8 cellular contexts compared by ENCODE assay signal in the genomic region with DNA sequence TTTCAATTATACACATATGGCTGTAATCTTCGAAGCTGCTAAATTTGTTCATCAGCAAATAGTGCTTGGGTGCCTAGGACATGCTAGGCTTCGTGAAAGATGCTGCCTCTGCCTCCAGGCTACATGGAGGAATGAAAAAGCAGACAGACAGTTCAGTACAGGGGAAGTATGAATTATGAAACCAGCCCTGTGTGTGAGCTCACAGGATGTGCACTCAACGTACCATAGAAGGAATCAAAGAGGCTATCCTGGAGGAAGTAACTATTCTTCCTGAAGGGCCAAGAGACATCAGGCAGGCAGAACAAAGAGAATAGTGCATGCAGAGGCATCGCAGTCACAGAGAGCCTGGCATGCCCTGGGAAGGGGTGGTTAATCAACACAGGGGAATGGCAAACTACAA.
DNase-seq lines count a peak whose midpoint lies in the region; ATAC-seq, FAIRE-seq and TF ChIP-seq lines count a peak whose summit lies in the region.

No MANE protein-coding gene starts in this region.

- no peak overlapping the region for H3K4me3 ChIP-seq in CD4-positive, CD25-positive, alpha-beta regulatory T cell (ENCODE audit: low read depth, low read length)
- no peak overlapping the region for H3K4me3 ChIP-seq in gastroesophageal sphincter

- TF ChIP-seq EP300 in gastroesophageal sphincter (IDR thresholded peaks at IDR 0.05): no peak

- H3K27ac Mint-ChIP-seq in CD4-positive, CD25-positive, alpha-beta regulatory T cell: peak overlapping the region; percentile 16 to 72 (median 42)

- H3K4me1 ChIP-seq in CD4-positive, CD25-positive, alpha-beta regulatory T cell (ENCODE audit: control insufficient read depth, insufficient read depth, low read length, poor library complexity, severe bottlenecking): peaks cover 17% of the 10 kb centered on the region
- H3K4me1 ChIP-seq in gastroesophageal sphincter: peaks cover 4 to 29% (median 6%) of the 10 kb centered on the region in 3 donors

- no peak for TF ChIP-seq POLR2A in gastroesophageal sphincter (IDR thresholded peaks at IDR 0.05)

- ATAC-seq in CD4-positive, CD25-positive, alpha-beta regulatory T cell (ENCODE audit: low read depth in 2 of 2): peak in 1 of 2 donors; percentile 50
- ATAC-seq in GM19463 (IDR thresholded peaks at IDR 0.05; ENCODE audit: unreplicated experiment) (peak; percentile 59), gastroesophageal sphincter (peak; percentile 48), HG03097 (IDR thresholded peaks at IDR 0.05; ENCODE audit: low FRiP score, unreplicated experiment) (no peak)

- no peak overlapping the region for H3K27ac ChIP-seq in CD4-positive, CD25-positive, alpha-beta regulatory T cell (ENCODE audit: insufficient read depth, low read length, poor library complexity, severe bottlenecking)
- peak overlapping the region; percentile 45 to 78 (median 56) for H3K27ac ChIP-seq in gastroesophageal sphincter

- no peaks in the 10 kb centered on the region for H3K27me3 ChIP-seq in CD4-positive, CD25-positive, alpha-beta regulatory T cell (ENCODE audit: control insufficient read depth, insufficient read depth, low read length)
- no peaks in the 10 kb centered on the region for H3K27me3 ChIP-seq in gastroesophageal sphincter

- H3K36me3 ChIP-seq in CD4-positive, CD25-positive, alpha-beta regulatory T cell (ENCODE audit: control insufficient read depth, insufficient read depth, low read length): no peaks in the 10 kb centered on the region
- H3K36me3 ChIP-seq in gastroesophageal sphincter: no peaks in the 10 kb centered on the region

- peak overlapping the region in 2 of 4 donors; percentile 5 to 30 for H3K4me3 Mint-ChIP-seq in CD4-positive, CD25-positive, alpha-beta regulatory T cell

- H3K36me3 Mint-ChIP-seq in CD4-positive, CD25-positive, alpha-beta regulatory T cell: peaks cover 18% of the 10 kb centered on the region

- no peak for TF ChIP-seq CTCF in gastroesophageal sphincter (IDR thresholded peaks at IDR 0.05)

- H3K4me1 Mint-ChIP-seq in CD4-positive, CD25-positive, alpha-beta regulatory T cell: peaks cover 41 to 60% (median 45%) of the 10 kb centered on the region in 4 donors

- peaks cover 0 to 8% (median 3%) of the 10 kb centered on the region in 7 donors for H3K9me3 Mint-ChIP-seq in CD4-positive, CD25-positive, alpha-beta regulatory T cell

- H3K9me3 ChIP-seq in CD4-positive, CD25-positive, alpha-beta regulatory T cell (ENCODE audit: control insufficient read depth in 2 of 2, low read length in 2 of 2): peaks cover 0 to 2% of the 10 kb centered on the region in 2 experiments
- H3K9me3 ChIP-seq in gastroesophageal sphincter: no peaks in the 10 kb centered on the region

- DNase-seq in CD4-positive, CD25-positive, alpha-beta regulatory T cell: peak in 1 of 3 donors; percentile 24
- DNase-seq in MV-4-11 (lab: John Stamatoyannopoulos, UW): peak; percentile 77
- DNase-seq in COR-L47 (lab: John Stamatoyannopoulos, UW): no peak
- no peak for DNase-seq in retina
- DNase-seq in urothelium cell line (ENCODE audit: low spot score): no peak

- 37 to 67% methylated on average over 3 to 4 of the region's 4 CpGs for WGBS in gastroesophageal sphincter (ENCODE audit: low coverage in 1 of 2), 2 donors

- no peaks in the 10 kb centered on the region for H3K27me3 Mint-ChIP-seq in CD4-positive, CD25-positive, alpha-beta regulatory T cell

- no peak for FAIRE-seq in urothelium cell line (lab: Jason Lieb, UNC)
